Comparison of ENCODE assay signal across 22 cellular contexts in the genomic region with DNA sequence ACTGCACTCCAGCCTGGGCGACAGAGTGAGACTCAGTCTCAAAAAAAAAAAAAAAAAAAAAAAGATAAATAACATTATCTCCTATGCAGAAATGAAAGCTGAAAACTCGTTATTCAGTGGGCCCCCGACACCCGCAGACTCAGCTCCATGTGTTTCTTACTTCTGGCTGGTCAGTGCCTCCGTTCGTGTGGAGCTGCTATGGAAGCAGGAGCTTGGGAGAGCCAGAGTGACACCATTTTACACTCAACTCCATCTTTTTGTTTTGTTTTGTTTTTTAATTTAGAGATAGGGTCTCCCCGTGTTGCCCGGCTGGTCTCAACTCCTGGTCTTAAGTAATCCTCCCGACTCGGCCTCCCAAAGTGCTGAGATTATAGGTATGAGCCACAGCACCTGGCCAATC. TPM values are rescaled to one million over a fixed set of nuclear protein-coding genes. Genes with fewer than 3 reads are reported as not detected.
"Had no signal": no experiment of that assay in that cellular context is flagged by ENCODE, and none has a peak within 500 bp of the region (broad histone marks: within the 10 kb centered on the region; RNA-seq: fewer than 3 reads in every experiment).

No MANE protein-coding gene starts in this region.

- H3K4me3 Mint-ChIP-seq: activated naive CD8-positive, alpha-beta T cell; effector memory CD8-positive, alpha-beta T cell had no signal

- H3K36me3 ChIP-seq: cardiac muscle cell, tibial artery, vagina, WERI-Rb-1 had no signal

- H3K36me3 Mint-ChIP-seq: activated naive CD8-positive, alpha-beta T cell had no signal

- H3K27me3 Mint-ChIP-seq: activated naive CD8-positive, alpha-beta T cell had no signal

- FAIRE-seq: islet of Langerhans had no signal

- H3K9me3 ChIP-seq: tibial artery, vagina had no signal

- H3K27me3 ChIP-seq: cardiac muscle cell, foreskin keratinocyte, tibial artery, vagina had no signal

- DNase-seq: activated CD4-positive, alpha-beta T cell treated with anti-CD3 and anti-CD28 coated beads for 1 hour; activated CD8-positive, alpha-beta memory T cell treated with anti-CD3 and anti-CD28 coated beads for 24 hours; activated CD8-positive, alpha-beta memory T cell treated with anti-CD3 and anti-CD28 coated beads, Interleukin-2, amount 50 U/mL, for 48 hours; activated gamma-delta T cell; effector memory CD8-positive, alpha-beta T cell; foreskin keratinocyte; hippocampal formation; left cardiac atrium; stimulated activated CD4-positive, alpha-beta T cell treated with anti-CD3 and anti-CD28 coated beads, Interleukin-2, amount 100 ng/mL, for 24 hours; stimulated activated naive CD8-positive, alpha-beta T cell treated with anti-CD3 and anti-CD28 coated beads, Interleukin-15, Interleukin-2, amounts not matched to agents 100 U/mL and 50 U/mL, for 24 hours; substantia nigra; T-helper 2 cell; tibial artery; WERI-Rb-1 had no signal

- H3K9me3 Mint-ChIP-seq: effector memory CD8-positive, alpha-beta T cell had no signal

- H3K27ac Mint-ChIP-seq: activated naive CD8-positive, alpha-beta T cell; effector memory CD8-positive, alpha-beta T cell had no signal

- H3K27ac ChIP-seq: cardiac muscle cell, epithelial cell of prostate, foreskin keratinocyte, tibial artery, vagina, WERI-Rb-1 had no signal

- H3K4me3 ChIP-seq: cardiac muscle cell, tibial artery, vagina had no signal

RNA-seq across cellular contexts. Expression of gene PLEKHG6, which starts 13.3 kb away (rescaled TPM):
- total RNA-seq: dermis microvascular lymphatic vessel endothelial cell, myocyte had no signal
- polyA plus RNA-seq: neural cell had no signal
